In genomic region chr11:13878077-13878476, GRCh38 we compare ENCODE assay signal across 21 cellular contexts.
"Had no signal": no experiment of that assay in that cellular context is flagged by ENCODE, and none has a peak within 500 bp of the region (broad histone marks: within the 10 kb centered on the region; RNA-seq: fewer than 3 reads in every experiment).

No MANE protein-coding gene starts in this region.

- DNase-seq: hypothalamus; immature natural killer cell; left ventricle myocardium inferior; mesendoderm; naive B cell; natural killer cell; nephron progenitor cell; occipital lobe; right lobe of liver; stimulated activated CD4-positive, alpha-beta T cell treated with anti-CD3 and anti-CD28 coated beads, Interleukin-1b, Interleukin-23, amount 100 ng/mL, for 48 hours; stimulated activated CD4-positive, alpha-beta T cell treated with anti-CD3 and anti-CD28 coated beads, Interleukin-2, amount 100 ng/mL, for 48 hours; stimulated activated CD4-positive, alpha-beta T cell treated with anti-CD3 and anti-CD28 coated beads, Interleukin-4, amount 100 ng/mL, for 4 hours; stimulated activated CD8-positive, alpha-beta memory T cell treated with anti-CD3 and anti-CD28 coated beads, Interleukin-4, amount 100 ng/mL, for 48 hours; stimulated activated naive CD4-positive, alpha-beta T cell treated with Interleukin-2 at 50 U/mL for 16 hours; tibial artery; trophoblast cell; upper lobe of right lung had no signal

- H3K27ac Mint-ChIP-seq: immature natural killer cell; mesothelial cell of epicardium; natural killer cell; nephron progenitor cell; neural progenitor cell; progenitor cell of endocrine pancreas; stimulated activated memory B cell treated with anti-CD40 and anti-IgM and Interleukin-4, amounts not matched to agents 10 μg/mL and 1 μg/mL and 100 μg/mL, for 72 hours had no signal

- H3K36me3 Mint-ChIP-seq: immature natural killer cell; mesothelial cell of epicardium; naive B cell; natural killer cell; neural progenitor cell; stimulated activated memory B cell treated with anti-CD40 and anti-IgM and Interleukin-4, amounts not matched to agents 10 μg/mL and 1 μg/mL and 100 μg/mL, for 72 hours had no signal

- H3K9me3 Mint-ChIP-seq: immature natural killer cell, mesothelial cell of epicardium, naive B cell, natural killer cell, nephron progenitor cell, neural progenitor cell had no signal

- H3K4me3 Mint-ChIP-seq: immature natural killer cell; mesothelial cell of epicardium; naive B cell; natural killer cell; nephron progenitor cell; neural progenitor cell; stimulated activated memory B cell treated with anti-CD40 and anti-IgM and Interleukin-4, amounts not matched to agents 10 μg/mL and 1 μg/mL and 100 μg/mL, for 72 hours had no signal

- ATAC-seq: natural killer cell; right lobe of liver; stimulated activated memory B cell treated with anti-CD40 and anti-IgM and Interleukin-4, amounts not matched to agents 10 μg/mL and 1 μg/mL and 100 μg/mL, for 72 hours; upper lobe of right lung had no signal
